ENCODE assay signal across 27 cellular contexts in genomic region chr7:152752513-152752912, GRCh38.
"Had no signal": no experiment of that assay in that cellular context is flagged by ENCODE, and none has a peak within 500 bp of the region (broad histone marks: within the 10 kb centered on the region; RNA-seq: fewer than 3 reads in every experiment).

No MANE protein-coding gene starts in this region.

- H3K27ac ChIP-seq: esophagus squamous epithelium, left lung, lower lobe of right lung, skin epidermis, testis, vagina, WERI-Rb-1 had no signal

- H3K4me1 ChIP-seq: esophagus squamous epithelium, left lung, lower lobe of right lung, testis, vagina had no signal

- ATAC-seq: activated CD4-positive, CD25-positive, alpha-beta regulatory T cell treated with anti-CD3 and anti-CD28 coated beads, Interleukin-2, amount 50 U/mL, for 24 hours; left lung; lower lobe of right lung; natural killer cell treated with Interleukin-12 subunit alpha and Interleukin-12 subunit beta and Interleukin-15 and Interleukin-18, amount 100 ng/mL, for 72 hours; sciatic nerve; stimulated activated naive CD8-positive, alpha-beta T cell treated with anti-CD3 and anti-CD28 coated beads, Interleukin-15, Interleukin-2, amounts not matched to agents 100 U/mL and 50 U/mL, for 24 hours; T-helper 17 cell had no signal

- H3K9me3 ChIP-seq: esophagus squamous epithelium, left lung, lower lobe of right lung, testis, vagina had no signal

- H3K36me3 ChIP-seq: esophagus squamous epithelium, left lung, lower lobe of right lung, vagina, WERI-Rb-1 had no signal

- H3K4me3 ChIP-seq: esophagus squamous epithelium, left lung, lower lobe of right lung, skin epidermis, testis, vagina had no signal

- H3K27me3 ChIP-seq: esophagus squamous epithelium, left lung, testis, vagina had no signal

- DNase-seq: activated CD4-positive, alpha-beta memory T cell treated with anti-CD3 and anti-CD28 coated beads, Interleukin-2, amount 10 ng/mL, durations not matched to agents 7 days and 5 days; activated CD4-positive, alpha-beta T cell treated with anti-CD3 and anti-CD28 coated beads, Interleukin-2, amount 10 ng/mL, durations not matched to agents 24 days and 14 days; activated CD8-positive, alpha-beta memory T cell treated with anti-CD3 and anti-CD28 coated beads, Interleukin-2, amount 50 U/mL, for 48 hours; activated gamma-delta T cell treated with Interleukin-2 at 50 U/mL for 16 hours; activated naive CD4-positive, alpha-beta T cell treated with anti-CD3 and anti-CD28 coated beads, Interleukin-2, amount 50 U/mL, for 16 hours; activated T-cell treated with anti-CD3 and anti-CD28 coated beads, Interleukin-2, amount 50 U/mL, for 24 hours; amniotic stem cell; esophagus squamous epithelium; foreskin melanocyte; kidney glomerular epithelial cell; left lung; lower lobe of right lung; mesendoderm; retina; stimulated activated CD4-positive, alpha-beta T cell treated with anti-CD3 and anti-CD28 coated beads, Interleukin-12 subunit alpha, Interleukin-12 subunit beta, amount 100 ng/mL, for 4 hours; stimulated activated CD4-positive, alpha-beta T cell treated with anti-CD3 and anti-CD28 coated beads, Interleukin-4, amount 100 ng/mL, for 1 hour; stimulated activated naive CD8-positive, alpha-beta T cell treated with anti-CD3 and anti-CD28 coated beads, Interleukin-15, Interleukin-2, amounts not matched to agents 100 U/mL and 50 U/mL, for 24 hours; T-helper 17 cell; T1000; testis; trophoblast cell; WERI-Rb-1 had no signal
